In the genomic region with DNA sequence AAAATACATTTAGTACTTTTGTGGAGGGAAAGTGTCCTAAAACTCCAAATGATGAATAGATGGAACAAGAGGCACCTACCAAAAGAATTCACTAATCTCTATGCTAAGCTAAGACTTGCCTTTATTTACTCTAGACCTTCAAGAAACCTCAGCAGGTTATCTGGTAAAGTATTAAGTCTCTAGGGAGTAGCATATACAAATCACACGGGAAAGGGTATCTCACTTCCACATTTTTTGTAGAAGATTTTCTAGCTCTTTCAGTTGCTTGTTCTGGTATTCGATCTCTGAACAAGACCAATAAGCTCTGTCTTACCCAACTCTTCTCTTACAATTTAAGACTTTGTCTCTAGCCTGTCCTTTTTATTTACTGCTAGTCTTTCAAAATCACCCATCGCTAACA, we compare ENCODE assay signal across 1 cellular context.
TF ChIP-seq lines count a peak whose summit lies in the region.

No MANE protein-coding gene starts in this region.

TF ChIP-seq in GM12878, 131 proteins besides CTCF, POLR2A, EP300 and RAD21 (continued from another document):
- TF ChIP-seq PAX5 (IDR thresholded peaks at IDR 0.05; ENCODE audit: borderline replicate concordance, low read depth, low read length) (no peak), SREBF1 (IDR thresholded peaks at IDR 0.05; ENCODE audit: low read length) (no peak), MEF2B (IDR thresholded peaks at IDR 0.05; ENCODE audit: partially characterized antibody, poor library complexity, severe bottlenecking) (peak; percentile 70), REST (IDR thresholded peaks at IDR 0.05; ENCODE audit: low read depth, low read length) (no peak), IRF5 (IDR thresholded peaks at IDR 0.05; ENCODE audit: borderline replicate concordance) (no peak)
TF ChIP-seq in GM12878: peak in this region for 3.
